ENCODE assay signal across 16 cellular contexts in genomic region chr11:76515494-76515893, GRCh38.
DNase-seq lines count a peak whose midpoint lies in the region; ATAC-seq and TF ChIP-seq lines count a peak whose summit lies in the region.
"Had no signal": no experiment of that assay in that cellular context is flagged by ENCODE, and none has a peak within 500 bp of the region (broad histone marks: within the 10 kb centered on the region; RNA-seq: fewer than 3 reads in every experiment).

No MANE protein-coding gene starts in this region.

- peaks cover 12% of the 10 kb centered on the region for H3K36me3 ChIP-seq in adipocyte (ENCODE audit: control insufficient read depth, insufficient read depth, low read length, severe bottlenecking)
- H3K36me3 ChIP-seq in mucosa of descending colon (ENCODE audit: low read depth) = no peaks in the 10 kb centered on the region
- H3K36me3 ChIP-seq in trophoblast cell (ENCODE audit: control insufficient read depth in 1 of 2, insufficient read depth in 2 of 2, low read length in 2 of 2) = peaks cover 2 to 5% of the 10 kb centered on the region in 2 experiments
- H3K36me3 ChIP-seq in brain microvascular endothelial cell (replicated peaks) = no peaks in the 10 kb centered on the region
- H3K36me3 ChIP-seq: HAP-1 had no signal

- no peak overlapping the region for H2BK120ac ChIP-seq in trophoblast cell (ENCODE audit: insufficient read depth, low read length, poor library complexity)

- in situ Hi-C loops in brain microvascular endothelial cell (cut with HindIII; ENCODE audit: low pct_ligation_motif_present, low sequenced_read_pairs) = no loop called here

- H4K91ac ChIP-seq in trophoblast cell (ENCODE audit: low read depth, low read length) = no peak overlapping the region

- peak; percentile 44 for ATAC-seq in mucosa of descending colon
- ATAC-seq in GM19328 (IDR thresholded peaks at IDR 0.05; ENCODE audit: unreplicated experiment) = no peak

- H2AFZ ChIP-seq in trophoblast cell (ENCODE audit: insufficient read depth, low read length, poor library complexity) = no peak overlapping the region

- no peaks in the 10 kb centered on the region for H3K79me2 ChIP-seq in trophoblast cell (ENCODE audit: control insufficient read depth, insufficient read depth, low read length, poor library complexity)

- H4K8ac ChIP-seq in trophoblast cell (ENCODE audit: low read depth, low read length) = no peak overlapping the region

- H4K12ac ChIP-seq in trophoblast cell (ENCODE audit: low read depth, low read length) = no peak overlapping the region

- no peaks in the 10 kb centered on the region for H3K9me3 ChIP-seq in adipocyte (ENCODE audit: control insufficient read depth, low read length)
- no peaks in the 10 kb centered on the region for H3K9me3 ChIP-seq in mucosa of descending colon
- H3K9me3 ChIP-seq in trophoblast cell (ENCODE audit: insufficient read depth, low read depth, low read length) = no peaks in the 10 kb centered on the region
- H3K9me3 ChIP-seq: HAP-1 had no signal

- peaks cover 2% of the 10 kb centered on the region for H3K79me1 ChIP-seq in trophoblast cell (ENCODE audit: low read length)

- no peak overlapping the region for H3K18ac ChIP-seq in trophoblast cell (ENCODE audit: low read length)

- no peak overlapping the region for H3K4me2 ChIP-seq in trophoblast cell (ENCODE audit: low read length)

- no peak overlapping the region for H3K14ac ChIP-seq in trophoblast cell (ENCODE audit: low read length)

- H3K27ac ChIP-seq in trophoblast cell (ENCODE audit: low read depth, low read length) (no peak overlapping the region), brain microvascular endothelial cell (no peak overlapping the region)

- H2BK5ac ChIP-seq in trophoblast cell (ENCODE audit: low read depth, low read length, poor library complexity) = no peak overlapping the region

- H3K9ac ChIP-seq in adipocyte (ENCODE audit: low read length) (no peak overlapping the region), trophoblast cell (ENCODE audit: low read length) (no peak overlapping the region)

- TF ChIP-seq CTCF in mucosa of descending colon (IDR thresholded peaks at IDR 0.05) = no peak
- TF ChIP-seq CTCF in brain microvascular endothelial cell (IDR thresholded peaks at IDR 0.05; ENCODE audit: low read depth, low read length, missing control alignments) = no peak

- peak; percentile 8 for DNase-seq in adipocyte (ENCODE audit: low read depth)
- DNase-seq in fibroblast of peridontal ligament (ENCODE audit: extremely low read depth) = peak; percentile 38
- DNase-seq in mucosa of descending colon = no peak
- DNase-seq in trophoblast cell = no peak
- DNase-seq in brain microvascular endothelial cell = no peak
- DNase-seq: C1 segment of cervical spinal cord; Calu3; CD4-positive, alpha-beta memory T cell; COR-L47; DMS53; DMS79 treated with DMSO at 0.1 percent for 48 hours; GF-D8; GOT3; HFFc6 had no signal

- no peak overlapping the region for H2AK5ac ChIP-seq in trophoblast cell (ENCODE audit: low read length)

- intact Hi-C loops in mucosa of descending colon (cut with DNase I, micrococcal nuclease) = no loop called here

- WGBS in trophoblast cell (ENCODE audit: extremely low coverage, insufficient coverage, insufficient read length) = no CpG with 5 or more reads among the region's 1 CpG

- H3K23ac ChIP-seq in trophoblast cell (ENCODE audit: low read length) = no peak overlapping the region

- H3K4me3 ChIP-seq in adipocyte (ENCODE audit: low read length) (no peak overlapping the region), mucosa of descending colon (no peak overlapping the region), trophoblast cell (ENCODE audit: low read depth, low read length) (no peak overlapping the region), brain microvascular endothelial cell (ENCODE audit: low read depth, low read length) (no peak overlapping the region)
- H3K4me3 ChIP-seq: HAP-1 had no signal

- no peak overlapping the region for H3K4ac ChIP-seq in trophoblast cell (ENCODE audit: low read depth, low read length)

- peaks cover 15% of the 10 kb centered on the region for H3K4me1 ChIP-seq in adipocyte (ENCODE audit: control insufficient read depth, insufficient read depth, low read length)
- peaks cover 5% of the 10 kb centered on the region for H3K4me1 ChIP-seq in mucosa of descending colon (ENCODE audit: low read depth)
- peaks cover under 1 to 2% of the 10 kb centered on the region in 2 experiments for H3K4me1 ChIP-seq in trophoblast cell (ENCODE audit: control insufficient read depth in 1 of 2, insufficient read depth in 2 of 2, low read length in 2 of 2)

- H3K27me3 ChIP-seq in adipocyte (replicated peaks; ENCODE audit: control insufficient read depth, insufficient read depth, low read length) (no peaks in the 10 kb centered on the region), trophoblast cell (ENCODE audit: insufficient read depth, low read length) (no peaks in the 10 kb centered on the region), brain microvascular endothelial cell (replicated peaks) (no peaks in the 10 kb centered on the region)

- no peak overlapping the region for H2BK12ac ChIP-seq in trophoblast cell (ENCODE audit: low read length)

Comparison
In these comparisons a context has a peak if more than half of its experiments do, and no peak if none do; other contexts are left out.
1. DNase-seq: peak in adipocyte (single experiment) and fibroblast of peridontal ligament (single experiment); none in mucosa of descending colon (0 of 3), trophoblast cell (0 of 2) and brain microvascular endothelial cell (single experiment).